Comparison of ENCODE assay signal across 9 cellular contexts in genomic region chr4:14196141-14196540, GRCh38.
A peak's percentile ranks its signal among the peaks of the same experiment; 100 is the strongest.
DNase-seq lines count a peak whose midpoint lies in the region; ATAC-seq, FAIRE-seq and TF ChIP-seq lines count a peak whose summit lies in the region.
"Had no signal": no experiment of that assay in that cellular context is flagged by ENCODE, and none has a peak within 500 bp of the region (broad histone marks: within the 10 kb centered on the region; RNA-seq: fewer than 3 reads in every experiment).

No MANE protein-coding gene starts in this region.

- no peaks in the 10 kb centered on the region for H3K79me2 ChIP-seq in K562 (ENCODE audit: control insufficient read depth, insufficient read depth, low read length)

- no TSS peak for BruUV-seq in K562 (replicated peaks; lab: Mats Ljungman, UMichigan)

- TF ChIP-seq EP300 in K562 (IDR thresholded peaks at IDR 0.05; ENCODE audit: low read length): no peak

- ATAC-seq in K562: no peak
- no peak for ATAC-seq in GM19035 (IDR thresholded peaks at IDR 0.05; ENCODE audit: unreplicated experiment)
- no peak for ATAC-seq in HG03025 (IDR thresholded peaks at IDR 0.05; ENCODE audit: low FRiP score, unreplicated experiment)
- ATAC-seq in T-cell (replicated peaks in 1 of 4): no peak

- in situ Hi-C loops in K562 (cut with MboI): no loop called here

- no peak overlapping the region for H2AFZ ChIP-seq in K562 (ENCODE audit: low read depth, low read length)

- no peaks in the 10 kb centered on the region for H4K20me1 ChIP-seq in K562 (replicated peaks; ENCODE audit: control insufficient read depth, insufficient read depth, low read length)

- intact Hi-C loops in K562 (cut with micrococcal nuclease): no loop called here

- TF ChIP-seq POLR2A in K562 (conservative IDR thresholded peaks at IDR 0.05): no peak

- H3K9me1 ChIP-seq in K562 (ENCODE audit: control insufficient read depth, insufficient read depth, low read length): no peaks in the 10 kb centered on the region

- H3K9me3 Mint-ChIP-seq in T-cell: peaks cover 2 to 3% (median 3%) of the 10 kb centered on the region in 3 donors

- DNase-seq in AG08396 (ENCODE audit: low spot score) (peak; percentile 54), HS-27A (ENCODE audit: low read depth) (peak; percentile 24), K562 (ENCODE audit: extremely low read depth in 1 of 4, low spot score in 3 of 4) (peak in 2 of 4 experiments; percentile 7 to 8), iris pigment epithelial cell (ENCODE audit: low read depth) (peak; percentile 68), DMS153 treated with DMSO at 0.1 percent for 48 hours (lab: John Stamatoyannopoulos, UW; ENCODE audit: unreplicated experiment) (no peak), T-cell (no peak)
- DNase-seq: GF-D8 had no signal

- no peaks in the 10 kb centered on the region for H3K9me3 ChIP-seq in K562 (replicated peaks; ENCODE audit: control insufficient read depth, insufficient read depth, low read depth, low read length)

- H3K4me2 ChIP-seq in K562 (ENCODE audit: insufficient read depth, low read length): no peak overlapping the region

- 0% methylated on average over 7 of the region's 7 CpGs for WGBS in K562 (ENCODE audit: insufficient coverage, low coverage, missing lambda C conversion rate)

- TF ChIP-seq CTCF in K562 (IDR thresholded peaks at IDR 0.05 in 2 of 3, conservative IDR thresholded peaks at IDR 0.05 in 1 of 3; ENCODE audit: insufficient read depth in 2 of 3, low read depth in 1 of 3, low read length in 3 of 3): no peak

- no peak for FAIRE-seq in K562 (lab: Jason Lieb, UNC)

- H3K27me3 Mint-ChIP-seq in T-cell: peaks cover 0 to 6% of the 10 kb centered on the region in 2 donors

- H3K36me3 Mint-ChIP-seq in T-cell: no peaks in the 10 kb centered on the region

- CTCF ChIA-PET in K562 (lab: Yijun Ruan, JAX; ENCODE audit: low intra/inter-chr PET ratio): no interaction called here
- CTCF ChIA-PET in T-cell (lab: Charles Lee): no interaction called here

- no peak overlapping the region for H3K27ac ChIP-seq in K562 (ENCODE audit: extremely low read depth, low read depth, low read length)

- TF ChIP-seq RAD21 in K562 (CRISPR knock-in tag; conservative IDR thresholded peaks at IDR 0.05 in 1 of 2, IDR thresholded peaks at IDR 0.05 in 1 of 2): no peak

- no peak overlapping the region for H3K9ac ChIP-seq in K562 (ENCODE audit: insufficient read depth in 1 of 2, low read depth in 2 of 2, low read length in 2 of 2)

- no peak overlapping the region for H3K4me3 ChIP-seq in K562

- H3K27ac Mint-ChIP-seq in T-cell: no peak overlapping the region

- POLR2A ChIA-PET in K562 (lab: Yijun Ruan, JAX) (no interaction called here), T-cell (lab: Charles Lee) (no interaction called here)

- H3K4me3 Mint-ChIP-seq in T-cell: no peak overlapping the region

- H3K27me3 ChIP-seq in K562 (ENCODE audit: control insufficient read depth in 2 of 2, insufficient read depth in 2 of 2, low read length in 2 of 2): no peaks in the 10 kb centered on the region

- no peaks in the 10 kb centered on the region for H3K36me3 ChIP-seq in K562 (ENCODE audit: control insufficient read depth, insufficient read depth, low read length)

- no peaks in the 10 kb centered on the region for H3K4me1 ChIP-seq in K562 (replicated peaks in 1 of 2; ENCODE audit: control insufficient read depth in 2 of 2, insufficient read depth in 2 of 2, low read length in 2 of 2)

- no peaks in the 10 kb centered on the region for H3K4me1 Mint-ChIP-seq in T-cell

TF ChIP-seq in K562, 482 proteins besides CTCF, POLR2A, EP300 and RAD21:
- TF ChIP-seq EHMT2 (IDR thresholded peaks at IDR 0.05): peak; percentile 66; the same call in 1 of the 2 replicates
- no peak for TF ChIP-seq ZFP36 (IDR thresholded peaks at IDR 0.05; ENCODE audit: low read depth, low read length, partially characterized antibody)
- TF ChIP-seq REST (CRISPR knock-in tag; IDR thresholded peaks at IDR 0.05; ENCODE audit: low read depth): 0 out of 2 replicates have a peak, but pooled peaks have one; percentile 49
- TF ChIP-seq CSDE1 (IDR thresholded peaks at IDR 0.05): no peak
- TF ChIP-seq MAZ (CRISPR knock-in tag; conservative IDR thresholded peaks at IDR 0.05 in 1 of 2, IDR thresholded peaks at IDR 0.05 in 1 of 2): no peak
- TF ChIP-seq NRF1 (conservative IDR thresholded peaks at IDR 0.05 in 1 of 2, IDR thresholded peaks at IDR 0.05 in 1 of 2): no peak
- no peak for TF ChIP-seq NKRF (IDR thresholded peaks at IDR 0.05; ENCODE audit: borderline replicate concordance)
- no peak for TF ChIP-seq MTF1 (CRISPR knock-in tag; IDR thresholded peaks at IDR 0.05; ENCODE audit: borderline replicate concordance)
TF ChIP-seq in K562: peak in this region for 2.

Comparison
In these comparisons a context has a peak if more than half of its experiments do, and no peak if none do; other contexts are left out.
1. DNase-seq: peak in AG08396 (single experiment), HS-27A (single experiment) and iris pigment epithelial cell (single experiment); none in DMS153 treated with DMSO at 0.1 percent for 48 hours (single experiment) and T-cell (0 of 34).